In the genomic region with DNA sequence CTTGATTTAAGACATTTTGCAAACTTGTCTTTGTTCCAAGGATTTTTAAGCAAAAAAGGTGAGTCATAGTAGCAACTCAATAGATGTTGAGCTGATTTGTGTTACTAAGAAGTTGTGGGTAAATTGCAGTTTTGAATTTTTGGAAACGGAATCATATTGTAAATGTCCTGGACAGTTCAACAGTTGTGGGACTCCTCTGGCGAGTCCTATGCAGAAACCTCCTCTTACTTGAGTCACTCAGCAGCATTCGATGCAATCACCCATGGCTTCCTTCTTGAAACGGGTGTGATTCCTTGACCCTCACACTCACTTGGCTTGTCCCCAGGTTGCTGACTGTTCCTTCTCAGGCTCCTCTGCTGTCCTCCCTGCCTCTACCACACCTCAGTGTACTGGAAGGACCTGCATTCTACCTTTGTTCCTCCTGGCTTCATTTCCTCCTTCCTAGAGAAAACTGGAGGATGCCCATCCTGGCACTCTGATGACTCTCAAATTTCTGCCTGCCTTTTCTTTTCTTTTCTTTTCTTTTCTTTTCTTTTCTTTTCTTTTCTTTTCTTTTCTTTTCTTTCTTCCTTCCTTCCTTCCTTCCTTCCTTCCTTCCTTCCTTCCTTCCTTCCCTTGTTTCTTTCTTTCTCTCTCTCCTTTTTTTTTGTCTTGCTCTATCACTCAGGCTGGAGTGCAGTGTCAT, we compare ENCODE assay signal across 9 cellular contexts. TPM values are rescaled to one million over a fixed set of nuclear protein-coding genes. Genes with fewer than 3 reads are reported as not detected.
DNase-seq lines count a peak whose midpoint lies in the region; ATAC-seq and TF ChIP-seq lines count a peak whose summit lies in the region.
"Had no signal": no experiment of that assay in that cellular context is flagged by ENCODE, and none has a peak within 500 bp of the region (broad histone marks: within the 10 kb centered on the region; RNA-seq: fewer than 3 reads in every experiment).

No MANE protein-coding gene starts in this region.

- no peak for TF ChIP-seq CTCF in choroid plexus epithelial cell (conservative IDR thresholded peaks at IDR 0.05; ENCODE audit: low read depth, low read length)

- no peak overlapping the region for H3K4me3 ChIP-seq in choroid plexus epithelial cell (ENCODE audit: low read depth, low read length)

- ATAC-seq in GM19452 (IDR thresholded peaks at IDR 0.05; ENCODE audit: unreplicated experiment) (no peak), GM18505 (IDR thresholded peaks at IDR 0.05; ENCODE audit: unreplicated experiment) (no peak)

- DNase-seq in EH (ENCODE audit: low read depth): peak; percentile 87
- peak; percentile 95 for DNase-seq in M059J (ENCODE audit: low read depth)
- peak; percentile 50 for DNase-seq in choroid plexus epithelial cell (ENCODE audit: low read depth)
- peak; percentile 71 for DNase-seq in renal cortical epithelial cell (ENCODE audit: low read depth)
- no peak for DNase-seq in NCI-H2171 treated with DMSO at 0.1 percent for 48 hours (lab: John Stamatoyannopoulos, UW)
- no peak for DNase-seq in NCI-H146 (lab: John Stamatoyannopoulos, UW)
- DNase-seq: SHP77 treated with DMSO at 0.1 percent for 48 hours had no signal

- TF ChIP-seq POLR2A in GM18505 (IDR thresholded peaks at IDR 0.05; ENCODE audit: borderline replicate concordance, extremely low read depth, insufficient read depth, insufficient read length): no peak

RNA-seq across cellular contexts. Expression of a gene that starts 52.8 kb away (rescaled TPM):
- total RNA-seq in M059J (2014; rRNA removed; shearing (Covaris generic)): 14.4 and 16.7 TPM in 2 replicates
- total RNA-seq in renal cortical epithelial cell: 0.15 and 6.8 TPM in 2 replicates

Comparison
In these comparisons a context has a peak if more than half of its experiments do, and no peak if none do; other contexts are left out.
1. DNase-seq: peak in EH (single experiment), M059J (single experiment), choroid plexus epithelial cell (single experiment) and renal cortical epithelial cell (single experiment); none in NCI-H2171 treated with DMSO at 0.1 percent for 48 hours (single experiment) and NCI-H146 (single experiment).